ENCODE assay signal across 26 cellular contexts in genomic region chr4:45530498-45530897, GRCh38.
"Had no signal": no experiment of that assay in that cellular context is flagged by ENCODE, and none has a peak within 500 bp of the region (broad histone marks: within the 10 kb centered on the region; RNA-seq: fewer than 3 reads in every experiment).

No MANE protein-coding gene starts in this region.

- H3K27me3 ChIP-seq: stomach, suprapubic skin, testis, thyroid gland, tibial artery, tibial nerve, transverse colon, upper lobe of left lung, uterus, vagina had no signal

- H3K9me3 ChIP-seq: testis, thoracic aorta, thyroid gland, transverse colon, uterus, vagina had no signal

- H3K4me3 Mint-ChIP-seq: stimulated activated effector memory CD8-positive, alpha-beta T cell treated with anti-CD3 and anti-CD28 coated beads, Interleukin-12 subunit alpha, Interleukin-12 subunit beta, amount 100 ng/mL, for 72 hours; stimulated activated memory B cell treated with anti-CD40 and anti-IgM and Interleukin-4, amounts not matched to agents 10 μg/mL and 1 μg/mL and 100 μg/mL, for 72 hours; stimulated activated naive B cell treated with anti-CD40 and anti-IgM and Interleukin-4, amounts not matched to agents 10 μg/mL and 1 μg/mL and 100 μg/mL, for 72 hours; stimulated activated naive CD8-positive, alpha-beta T cell treated with anti-CD3 and anti-CD28 coated beads, Interleukin-15, Interleukin-2, amounts not matched to agents 100 ng/mL and 50 ng/mL, for 24 hours; type B pancreatic cell had no signal

- H3K27ac ChIP-seq: stomach, suprapubic skin, testis, thoracic aorta, thyroid gland, tibial artery, tibial nerve, transverse colon, upper lobe of left lung, uterus, vagina had no signal

- H3K36me3 ChIP-seq: stomach, suprapubic skin, thoracic aorta, thyroid gland, tibial artery, tibial nerve, transverse colon, upper lobe of left lung, uterus, vagina had no signal

- H3K4me1 Mint-ChIP-seq: stimulated activated effector memory CD8-positive, alpha-beta T cell treated with anti-CD3 and anti-CD28 coated beads, Interleukin-12 subunit alpha, Interleukin-12 subunit beta, amount 100 ng/mL, for 72 hours; stimulated activated memory B cell treated with anti-CD40 and anti-IgM and Interleukin-4, amounts not matched to agents 10 μg/mL and 1 μg/mL and 100 μg/mL, for 72 hours; stimulated activated naive B cell treated with anti-CD40 and anti-IgM and Interleukin-4, amounts not matched to agents 10 μg/mL and 1 μg/mL and 100 μg/mL, for 72 hours had no signal

- H3K27me3 Mint-ChIP-seq: stimulated activated memory B cell treated with anti-CD40 and anti-IgM and Interleukin-4, amounts not matched to agents 10 μg/mL and 1 μg/mL and 100 μg/mL, for 72 hours; stimulated activated naive B cell treated with anti-CD40 and anti-IgM and Interleukin-4, amounts not matched to agents 10 μg/mL and 1 μg/mL and 100 μg/mL, for 72 hours; stimulated activated naive CD8-positive, alpha-beta T cell treated with anti-CD3 and anti-CD28 coated beads, Interleukin-15, Interleukin-2, amounts not matched to agents 100 ng/mL and 50 ng/mL, for 24 hours; type B pancreatic cell had no signal

- ATAC-seq: stimulated activated effector memory CD8-positive, alpha-beta T cell treated with anti-CD3 and anti-CD28 coated beads, Interleukin-12 subunit alpha, Interleukin-12 subunit beta, amount 100 ng/mL, for 72 hours; stimulated activated memory B cell treated with anti-CD40 and anti-IgM and Interleukin-4, amounts not matched to agents 10 μg/mL and 1 μg/mL and 100 μg/mL, for 72 hours; stimulated activated naive B cell treated with anti-CD40 and anti-IgM and Interleukin-4, amounts not matched to agents 10 μg/mL and 1 μg/mL and 100 μg/mL, for 72 hours had no signal

- H3K9me3 Mint-ChIP-seq: type B pancreatic cell had no signal

- DNase-seq: stimulated activated CD4-positive, alpha-beta T cell treated with anti-CD3 and anti-CD28 coated beads, Interleukin-1b, Interleukin-23, amount 100 ng/mL, for 48 hours; stimulated activated CD4-positive, alpha-beta T cell treated with anti-CD3 and anti-CD28 coated beads, Interleukin-2, amount 100 ng/mL, for 24 hours; stimulated activated CD4-positive, alpha-beta T cell treated with anti-CD3 and anti-CD28 coated beads, Interleukin-2, amount 100 ng/mL, for 48 hours; stimulated activated CD4-positive, alpha-beta T cell treated with anti-CD3 and anti-CD28 coated beads, Interleukin-4, amount 100 ng/mL, for 1 hour; stimulated activated CD4-positive, alpha-beta T cell treated with anti-CD3 and anti-CD28 coated beads, Interleukin-4, amount 100 ng/mL, for 24 hours; stimulated activated CD4-positive, alpha-beta T cell treated with anti-CD3 and anti-CD28 coated beads, Interleukin-4, amount 100 ng/mL, for 4 hours; stimulated activated CD8-positive, alpha-beta memory T cell treated with anti-CD3 and anti-CD28 coated beads, Interleukin-4, amount 100 ng/mL, for 48 hours; stimulated activated naive B cell treated with anti-CD40 and anti-IgM and Interleukin-4, amounts not matched to agents 10 μg/mL and 1 μg/mL and 100 μg/mL, for 72 hours; stimulated activated naive CD4-positive, alpha-beta T cell; stimulated activated naive CD4-positive, alpha-beta T cell treated with Interleukin-2 at 50 U/mL for 16 hours; stomach; substantia nigra; testis; thyroid gland; tibial artery; transverse colon; uterus had no signal

- H3K27ac Mint-ChIP-seq: stimulated activated effector memory CD8-positive, alpha-beta T cell treated with anti-CD3 and anti-CD28 coated beads, Interleukin-12 subunit alpha, Interleukin-12 subunit beta, amount 100 ng/mL, for 72 hours; stimulated activated memory B cell treated with anti-CD40 and anti-IgM and Interleukin-4, amounts not matched to agents 10 μg/mL and 1 μg/mL and 100 μg/mL, for 72 hours; stimulated activated naive B cell treated with anti-CD40 and anti-IgM and Interleukin-4, amounts not matched to agents 10 μg/mL and 1 μg/mL and 100 μg/mL, for 72 hours; stimulated activated naive CD8-positive, alpha-beta T cell treated with anti-CD3 and anti-CD28 coated beads, Interleukin-15, Interleukin-2, amounts not matched to agents 100 ng/mL and 50 ng/mL, for 24 hours; type B pancreatic cell had no signal

- H3K4me3 ChIP-seq: stomach, suprapubic skin, testis, thoracic aorta, thyroid gland, tibial artery, tibial nerve, transverse colon, upper lobe of left lung, uterus, vagina had no signal

- H3K4me1 ChIP-seq: stomach, suprapubic skin, testis, thyroid gland, tibial artery, tibial nerve, transverse colon, upper lobe of left lung, uterus, vagina had no signal
